ENCODE assay signal across 9 cellular contexts in the genomic region with DNA sequence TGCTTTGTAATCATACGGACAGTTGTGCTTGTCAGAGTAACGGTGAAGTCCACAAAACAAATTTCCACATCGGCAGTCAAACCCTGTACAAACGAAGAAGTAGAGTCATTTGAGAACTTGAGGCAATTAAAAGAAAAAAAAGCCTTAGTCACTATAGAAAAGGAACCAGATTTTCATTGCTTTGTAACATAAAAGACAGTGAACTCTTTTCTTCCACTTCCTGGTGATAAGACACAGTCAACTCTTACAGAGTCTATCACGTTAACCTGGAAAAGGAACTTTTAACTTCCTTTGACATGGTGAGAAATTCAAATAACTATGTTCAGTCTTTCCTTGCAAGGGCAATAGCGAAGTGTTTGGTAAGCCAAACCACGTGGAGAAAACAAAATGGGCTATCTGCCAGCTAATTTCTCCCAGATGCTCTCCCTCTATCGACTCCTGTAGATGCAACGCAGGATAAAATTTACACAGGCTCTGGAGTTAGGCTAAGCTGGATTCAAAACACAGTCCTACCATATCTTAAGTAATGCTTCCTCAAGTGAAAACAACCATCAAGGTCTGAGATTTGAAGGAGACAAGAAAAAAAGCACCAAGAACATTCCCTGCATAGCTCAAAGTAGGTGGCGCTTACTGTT. TPM values are rescaled to one million over a fixed set of nuclear protein-coding genes. Genes with fewer than 3 reads are reported as not detected.
DNase-seq lines count a peak whose midpoint lies in the region; ATAC-seq and TF ChIP-seq lines count a peak whose summit lies in the region.
"Had no signal": no experiment of that assay in that cellular context is flagged by ENCODE, and none has a peak within 500 bp of the region (broad histone marks: within the 10 kb centered on the region; RNA-seq: fewer than 3 reads in every experiment).

No MANE protein-coding gene starts in this region.

- peaks cover 35% of the 10 kb centered on the region for H3K36me3 ChIP-seq in H7 (replicated peaks; ENCODE audit: control insufficient read depth, insufficient read depth, low read length)

- DNase-seq in T-helper 1 cell (no peak), left ventricle myocardium superior (no peak), H7 (no peak), glutamatergic neuron (no peak), NCI-H226 (no peak)
- no peak for DNase-seq in activated CD8-positive, alpha-beta T cell treated with anti-CD3 and anti-CD28 coated beads for 36 hours
- DNase-seq in stimulated activated naive B cell treated with anti-CD40 and anti-IgM and Interleukin-4, amounts not matched to agents 10 μg/mL and 1 μg/mL and 100 μg/mL, for 72 hours, result no peak
- DNase-seq: NCI-H1436 had no signal

- H3K4me3 Mint-ChIP-seq in T-helper 1 cell treated with Interleukin-12 subunit alpha and Interleukin-12 subunit beta and Interleukin-4 antibody, amounts not matched to agents 30 μg/mL and 1 μg/mL, for 36 hours, result no peak overlapping the region
- H3K4me3 Mint-ChIP-seq in activated CD8-positive, alpha-beta T cell treated with anti-CD3 and anti-CD28 coated beads for 36 hours, result no peak overlapping the region
- no peak overlapping the region for H3K4me3 Mint-ChIP-seq in stimulated activated naive B cell treated with anti-CD40 and anti-IgM and Interleukin-4, amounts not matched to agents 10 μg/mL and 1 μg/mL and 100 μg/mL, for 72 hours
- no peak overlapping the region for H3K4me3 Mint-ChIP-seq in glutamatergic neuron (ENCODE audit: unreplicated experiment)

- POLR2A ChIA-PET in activated CD8-positive, alpha-beta T cell treated with anti-CD3 and anti-CD28 coated beads for 36 hours (lab: Charles Lee), result interaction anchor here (1.9 kb wide), 1 partner anchor 9 kb away, joined by 10 read pairs; a partner anchor contains a TSS

- H3K4me1 Mint-ChIP-seq in T-helper 1 cell treated with Interleukin-12 subunit alpha and Interleukin-12 subunit beta and Interleukin-4 antibody, amounts not matched to agents 30 μg/mL and 1 μg/mL, for 36 hours (ENCODE audit: low read depth), result peaks cover 35% of the 10 kb centered on the region
- H3K4me1 Mint-ChIP-seq in activated CD8-positive, alpha-beta T cell treated with anti-CD3 and anti-CD28 coated beads for 36 hours (ENCODE audit: low read depth), result peaks cover 58% of the 10 kb centered on the region
- peaks cover 9 to 32% of the 10 kb centered on the region in 2 donors for H3K4me1 Mint-ChIP-seq in stimulated activated naive B cell treated with anti-CD40 and anti-IgM and Interleukin-4, amounts not matched to agents 10 μg/mL and 1 μg/mL and 100 μg/mL, for 72 hours
- H3K4me1 Mint-ChIP-seq in glutamatergic neuron (ENCODE audit: low read depth, unreplicated experiment), result peaks cover 27% of the 10 kb centered on the region

- H3K27me3 Mint-ChIP-seq in T-helper 1 cell treated with Interleukin-12 subunit alpha and Interleukin-12 subunit beta and Interleukin-4 antibody, amounts not matched to agents 30 μg/mL and 1 μg/mL, for 36 hours (ENCODE audit: low read depth), result no peaks in the 10 kb centered on the region
- H3K27me3 Mint-ChIP-seq in activated CD8-positive, alpha-beta T cell treated with anti-CD3 and anti-CD28 coated beads for 36 hours, result no peaks in the 10 kb centered on the region
- H3K27me3 Mint-ChIP-seq in stimulated activated naive B cell treated with anti-CD40 and anti-IgM and Interleukin-4, amounts not matched to agents 10 μg/mL and 1 μg/mL and 100 μg/mL, for 72 hours, result no peaks in the 10 kb centered on the region
- H3K27me3 Mint-ChIP-seq in glutamatergic neuron (ENCODE audit: unreplicated experiment), result peaks cover 2% of the 10 kb centered on the region

- H3K4me3 ChIP-seq in H7 (ENCODE audit: insufficient read depth, low read depth, low read length), result no peak overlapping the region

- H3K9me3 Mint-ChIP-seq in T-helper 1 cell treated with Interleukin-12 subunit alpha and Interleukin-12 subunit beta and Interleukin-4 antibody, amounts not matched to agents 30 μg/mL and 1 μg/mL, for 36 hours, result no peaks in the 10 kb centered on the region
- no peaks in the 10 kb centered on the region for H3K9me3 Mint-ChIP-seq in activated CD8-positive, alpha-beta T cell treated with anti-CD3 and anti-CD28 coated beads for 36 hours
- no peaks in the 10 kb centered on the region for H3K9me3 Mint-ChIP-seq in stimulated activated naive B cell treated with anti-CD40 and anti-IgM and Interleukin-4, amounts not matched to agents 10 μg/mL and 1 μg/mL and 100 μg/mL, for 72 hours
- no peaks in the 10 kb centered on the region for H3K9me3 Mint-ChIP-seq in glutamatergic neuron (ENCODE audit: unreplicated experiment)

- intact Hi-C loops in activated CD8-positive, alpha-beta T cell treated with anti-CD3 and anti-CD28 coated beads for 36 hours (cut with micrococcal nuclease), result no loop called here
- intact Hi-C loops in left ventricle myocardium superior (cut with micrococcal nuclease), result no loop called here

- H3K27me3 ChIP-seq in H7 (ENCODE audit: control insufficient read depth, insufficient read depth, low read length), result no peaks in the 10 kb centered on the region

- H3K36me3 Mint-ChIP-seq in T-helper 1 cell treated with Interleukin-12 subunit alpha and Interleukin-12 subunit beta and Interleukin-4 antibody, amounts not matched to agents 30 μg/mL and 1 μg/mL, for 36 hours (ENCODE audit: low read depth), result peaks cover 67% of the 10 kb centered on the region
- peaks cover 72% of the 10 kb centered on the region for H3K36me3 Mint-ChIP-seq in activated CD8-positive, alpha-beta T cell treated with anti-CD3 and anti-CD28 coated beads for 36 hours (ENCODE audit: low read depth)
- H3K36me3 Mint-ChIP-seq in stimulated activated naive B cell treated with anti-CD40 and anti-IgM and Interleukin-4, amounts not matched to agents 10 μg/mL and 1 μg/mL and 100 μg/mL, for 72 hours, result peaks cover 26 to 49% of the 10 kb centered on the region in 2 donors
- H3K36me3 Mint-ChIP-seq in glutamatergic neuron (ENCODE audit: unreplicated experiment), result no peaks in the 10 kb centered on the region

- no peak for TF ChIP-seq CTCF in activated CD8-positive, alpha-beta T cell treated with anti-CD3 and anti-CD28 coated beads for 36 hours (IDR thresholded peaks at IDR 0.05)
- no peak for TF ChIP-seq CTCF in glutamatergic neuron (IDR thresholded peaks at IDR 0.05; ENCODE audit: partially characterized antibody, unreplicated experiment)

- peak overlapping the region; percentile 50 for H3K27ac Mint-ChIP-seq in T-helper 1 cell treated with Interleukin-12 subunit alpha and Interleukin-12 subunit beta and Interleukin-4 antibody, amounts not matched to agents 30 μg/mL and 1 μg/mL, for 36 hours
- peak overlapping the region; percentile 80 for H3K27ac Mint-ChIP-seq in activated CD8-positive, alpha-beta T cell treated with anti-CD3 and anti-CD28 coated beads for 36 hours
- H3K27ac Mint-ChIP-seq in stimulated activated naive B cell treated with anti-CD40 and anti-IgM and Interleukin-4, amounts not matched to agents 10 μg/mL and 1 μg/mL and 100 μg/mL, for 72 hours, result peak overlapping the region; percentile 25
- H3K27ac Mint-ChIP-seq in glutamatergic neuron (ENCODE audit: unreplicated experiment), result no peak overlapping the region

- CTCF ChIA-PET in activated CD8-positive, alpha-beta T cell treated with anti-CD3 and anti-CD28 coated beads for 36 hours (lab: Charles Lee), result interaction anchor here (0.7 kb wide), 4 partner anchors 74 to 238 kb away, joined by 3 read pairs; no protein-coding TSS in a partner anchor

- no peak for ATAC-seq in activated CD8-positive, alpha-beta T cell treated with anti-CD3 and anti-CD28 coated beads for 36 hours
- peak; percentile 19 for ATAC-seq in left ventricle myocardium superior
- no peak for ATAC-seq in stimulated activated naive B cell treated with anti-CD40 and anti-IgM and Interleukin-4, amounts not matched to agents 10 μg/mL and 1 μg/mL and 100 μg/mL, for 72 hours (replicated peaks)

RNA-seq across cellular contexts. Expression of a gene that starts 8.9 kb away (rescaled TPM):
- 10 to 100 TPM; 79.4 to 88.9 TPM for total RNA-seq in activated CD8-positive, alpha-beta T cell treated with anti-CD3 and anti-CD28 coated beads for 36 hours
- total RNA-seq in left ventricle myocardium superior (174 TPM), glutamatergic neuron (ENCODE audit: unreplicated experiment) (218 TPM)
- 124 and 145 TPM in 2 replicates for total RNA-seq in H7 (2014; rRNA removed; shearing (Covaris generic))
